In the genomic region with DNA sequence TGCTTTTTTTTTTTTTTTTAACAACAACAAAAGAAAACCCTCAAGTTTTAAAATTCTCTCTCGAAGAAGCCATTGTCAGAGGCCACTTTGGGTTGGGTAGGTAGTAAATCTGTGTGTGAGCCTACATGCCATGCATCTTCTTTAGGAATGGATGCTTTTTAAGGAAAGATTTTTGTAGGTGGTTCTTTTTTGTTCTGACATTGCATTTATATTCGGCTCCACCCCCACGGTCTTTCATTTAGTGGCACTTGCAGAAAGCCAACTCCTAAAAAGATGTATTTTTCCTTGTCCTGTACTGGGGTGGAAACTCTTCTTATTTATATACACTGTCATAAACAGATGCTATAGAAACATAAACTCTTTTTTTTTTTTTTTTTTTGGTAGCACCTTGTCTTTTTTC, we compare ENCODE assay signal across 27 cellular contexts.
"Had no signal": no experiment of that assay in that cellular context is flagged by ENCODE, and none has a peak within 500 bp of the region (broad histone marks: within the 10 kb centered on the region; RNA-seq: fewer than 3 reads in every experiment).

No MANE protein-coding gene starts in this region.

- DNase-seq: activated effector memory CD4-positive, alpha-beta T cell treated with anti-CD3 and anti-CD28 coated beads, Interleukin-2, amount 50 U/mL, for 16 hours; activated effector memory CD4-positive, alpha-beta T cell treated with Interleukin-2 at 50 U/mL for 16 hours; activated gamma-delta T cell; activated gamma-delta T cell treated with Interleukin-2 at 50 U/mL for 16 hours; activated naive CD4-positive, alpha-beta T cell; activated naive CD4-positive, alpha-beta T cell treated with anti-CD3 and anti-CD28 coated beads for 36 hours; activated naive CD4-positive, alpha-beta T cell treated with anti-CD3 and anti-CD28 coated beads, Interleukin-2, amount 10 ng/mL, durations not matched to agents 7 days and 5 days; activated naive CD4-positive, alpha-beta T cell treated with anti-CD3 and anti-CD28 coated beads, Interleukin-2, amount 50 U/mL, for 16 hours; activated naive CD4-positive, alpha-beta T cell treated with Interleukin-2 at 50 U/mL for 16 hours; activated naive CD8-positive, alpha-beta T cell treated with anti-CD3 and anti-CD28 coated beads for 36 hours; activated naive CD8-positive, alpha-beta T cell treated with anti-CD3 and anti-CD28 coated beads, Interleukin-2, amount 10 ng/mL, durations not matched to agents 7 days and 5 days; activated naive CD8-positive, alpha-beta T cell treated with anti-CD3 and anti-CD28 coated beads, Interleukin-2, amount 50 U/mL, for 24 hours; activated T-cell treated with anti-CD3 and anti-CD28 coated beads, Interleukin-2, amount 50 U/mL, for 1 hour; activated T-cell treated with anti-CD3 and anti-CD28 coated beads, Interleukin-2, amount 50 U/mL, for 24 hours; activated T-cell treated with anti-CD3 and anti-CD28 coated beads, Interleukin-2, amount 50 U/mL, for 4 hours; activated T-cell treated with anti-CD3 and anti-CD28 coated beads, Interleukin-2, amount 50 U/mL, for 48 hours; activated T-cell treated with anti-CD3 and anti-CD28 coated beads, Interleukin-2, amount 50 U/mL, for 72 hours; adrenal gland; amniotic stem cell; aorta; body of pancreas; brain microvascular endothelial cell; central memory CD4-positive, alpha-beta T cell; cerebellar nuclear complex had no signal

- H3K4me1 ChIP-seq: adrenal gland, ascending aorta, body of pancreas, breast epithelium had no signal

- H3K9me3 ChIP-seq: adrenal gland, ascending aorta, body of pancreas, breast epithelium had no signal

- H3K27me3 ChIP-seq: adrenal gland, ascending aorta, body of pancreas, brain microvascular endothelial cell, breast epithelium, cardiac muscle cell had no signal

- H3K27ac ChIP-seq: adrenal gland, ascending aorta, body of pancreas, brain microvascular endothelial cell, breast epithelium, cardiac muscle cell had no signal

- H3K4me3 ChIP-seq: adrenal gland, ascending aorta, body of pancreas, breast epithelium, cardiac muscle cell had no signal

- H3K36me3 ChIP-seq: adrenal gland, ascending aorta, brain microvascular endothelial cell, breast epithelium, cardiac muscle cell had no signal
